Comparison of ENCODE assay signal across 8 cellular contexts in the genomic region with DNA sequence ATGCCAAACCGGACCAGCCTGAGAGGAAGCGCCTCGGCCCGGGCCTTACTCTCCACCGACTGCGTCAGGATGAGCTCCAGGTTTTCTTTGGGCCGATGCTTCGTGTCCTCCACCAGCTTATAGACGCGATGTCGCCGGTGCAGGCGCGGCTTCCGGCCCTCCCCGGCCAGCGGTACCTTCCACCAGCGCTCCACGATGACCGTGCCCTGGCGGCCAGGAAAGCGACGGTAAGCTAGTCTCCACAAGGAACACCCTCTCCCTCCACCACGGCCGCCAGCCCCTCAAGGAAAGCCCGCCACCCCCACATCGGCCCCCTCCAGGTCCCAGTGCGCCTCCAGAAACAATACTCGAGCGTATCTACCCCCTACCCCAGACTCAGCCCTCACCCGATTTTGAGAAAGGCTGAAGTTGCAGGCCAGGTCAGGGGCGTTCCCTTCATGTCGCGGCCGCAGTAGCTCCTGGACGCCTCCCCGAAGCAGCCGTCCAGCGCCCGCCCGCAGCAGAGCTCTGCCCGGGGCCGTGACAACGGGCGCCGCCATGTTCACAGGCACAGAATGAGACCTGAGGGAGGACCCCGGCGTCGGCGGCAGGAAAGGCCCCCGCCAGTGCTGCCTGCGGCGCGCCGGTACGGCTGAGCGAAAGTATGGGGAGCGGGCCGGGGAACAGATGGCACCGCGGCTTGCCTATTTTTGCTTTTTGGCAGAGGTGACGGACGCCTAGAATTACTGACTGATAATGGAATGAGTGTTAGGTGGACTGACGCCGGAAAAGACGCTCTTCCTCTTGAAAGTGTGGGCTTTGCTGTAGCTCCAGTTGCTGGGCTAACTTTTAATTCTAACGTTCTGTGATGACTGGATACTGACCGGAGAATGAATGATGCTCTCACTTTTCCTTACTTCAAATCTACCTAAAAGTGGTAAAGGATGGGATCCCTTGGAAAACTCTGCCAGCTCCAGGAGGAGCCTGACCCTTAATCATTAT. TPM values are rescaled to one million over a fixed set of nuclear protein-coding genes. Genes with fewer than 3 reads are reported as not detected.
DNase-seq lines count a peak whose midpoint lies in the region; ATAC-seq and TF ChIP-seq lines count a peak whose summit lies in the region.

TSS of gene MRPL9 (minus strand) at position 556 of the 981 bp plus-strand sequence. CDS start at position 539, 17 bp downstream.

- POLR2A ChIA-PET in A673 (lab: Charles Lee; ENCODE audit: low non-redundant PET), result interaction anchor here (0.6 kb wide), 1 partner anchor 10 kb away, joined by 3 read pairs; no protein-coding TSS in a partner anchor

- H3K36me3 ChIP-seq in A673 (ENCODE audit: insufficient read depth, low read length, poor library complexity, severe bottlenecking), result peaks cover 34% of the 10 kb centered on the region

- peak; percentile 94 for ATAC-seq in GM18868 (IDR thresholded peaks at IDR 0.05; ENCODE audit: unreplicated experiment)
- peak; percentile 97 for ATAC-seq in HG03159 (IDR thresholded peaks at IDR 0.05; ENCODE audit: unreplicated experiment)

- H3K9me3 ChIP-seq in A673 (ENCODE audit: low read depth, low read length, poor library complexity, severe bottlenecking), result no peaks in the 10 kb centered on the region

- intact Hi-C loops in A673 (cut with micrococcal nuclease; ENCODE audit: unreplicated experiment), result no loop called here

- peaks cover 10% of the 10 kb centered on the region for H3K4me1 ChIP-seq in A673 (ENCODE audit: insufficient read depth, low read length, poor library complexity, severe bottlenecking)

- peak; percentile 91 for DNase-seq in A673 (ENCODE audit: low spot score)
- peak; percentile 91 for DNase-seq in NCI-H345 (lab: John Stamatoyannopoulos, UW)
- DNase-seq in activated CD4-positive, CD25-positive, alpha-beta regulatory T cell (lab: John Stamatoyannopoulos, UW), result peak; percentile 67 to 77 (median 72)
- DNase-seq in caudate nucleus (lab: John Stamatoyannopoulos, UW), result peak in 59 of 61 donors; percentile 9 to 89 (median 72)
- peak; percentile 83 for DNase-seq in inferior parietal cortex (ENCODE audit: extremely low spot score)
- peak; percentile 33 for DNase-seq in smooth muscle cell of the brain vasculature (ENCODE audit: low read depth, low spot score)

- CTCF ChIA-PET in A673 (lab: Charles Lee), result no interaction called here

- BruUV-seq in A673 (replicated peaks; lab: Mats Ljungman, UMichigan), result TSS peak; percentile 98

- H3K4me3 ChIP-seq in A673 (ENCODE audit: low read depth, low read length, poor library complexity, severe bottlenecking), result peak within 1 kb of the TSS; percentile 80

- H3K27ac ChIP-seq in A673 (ENCODE audit: low read depth, low read length, poor library complexity, severe bottlenecking), result peak within 1 kb of the TSS; percentile 86
- H3K27ac ChIP-seq in caudate nucleus (ENCODE audit: low read depth, low read length), result peak within 1 kb of the TSS; percentile 89

- H3K27me3 ChIP-seq in A673 (replicated peaks; ENCODE audit: insufficient read depth, low read depth, low read length, poor library complexity), result no peaks in the 10 kb centered on the region

- no peak for TF ChIP-seq CTCF in A673 (conservative IDR thresholded peaks at IDR 0.05; ENCODE audit: low read depth, low read length)

RNA-seq across cellular contexts. Expression of gene MRPL9, which starts in this region (rescaled TPM):
- 132 and 143 TPM in 2 replicates for total RNA-seq in A673 (2021)

Comparison
In these comparisons a context has a peak if more than half of its experiments do, and no peak if none do; other contexts are left out.
1. Peak in every context shown above with its lines: DNase-seq, ATAC-seq, H3K4me3 ChIP-seq and H3K27ac ChIP-seq.
2. DNase-seq: peak in every context shown above with its lines; median percentile 91 in A673; 91 in NCI-H345; 83 in inferior parietal cortex; 72 in activated CD4-positive, CD25-positive, alpha-beta regulatory T cell; 72 in caudate nucleus; 33 in smooth muscle cell of the brain vasculature.